Comparison of ENCODE assay signal across 23 cellular contexts in the genomic region with DNA sequence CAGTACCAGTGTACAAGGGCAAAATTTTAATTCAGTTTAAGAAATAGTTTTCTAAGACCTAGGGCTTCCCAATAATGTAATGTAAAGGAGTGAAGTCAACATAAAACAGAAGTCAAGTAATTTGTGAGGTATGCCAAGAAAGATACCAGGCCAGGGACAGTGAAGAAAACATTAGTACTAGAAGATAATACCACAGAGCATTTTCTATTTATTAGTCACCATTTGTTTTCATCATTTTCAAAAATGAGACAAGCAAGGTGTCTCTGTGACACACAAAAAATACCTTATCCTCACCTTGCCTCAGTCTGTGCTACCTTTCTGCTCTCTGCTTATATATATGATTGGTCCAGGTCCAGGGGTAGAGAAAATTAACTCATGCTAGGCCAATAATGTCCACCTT. TPM values are rescaled to one million over a fixed set of nuclear protein-coding genes. Genes with fewer than 3 reads are reported as not detected.
"Had no signal": no experiment of that assay in that cellular context is flagged by ENCODE, and none has a peak within 500 bp of the region (broad histone marks: within the 10 kb centered on the region; RNA-seq: fewer than 3 reads in every experiment).

No MANE protein-coding gene starts in this region.

- ATAC-seq: naive thymus-derived CD4-positive, alpha-beta T cell; T-helper 17 cell had no signal

- H3K36me3 ChIP-seq: cardiac muscle cell, heart right ventricle, sigmoid colon, spleen, upper lobe of left lung had no signal

- H3K9me3 ChIP-seq: heart right ventricle, sigmoid colon, spleen, upper lobe of left lung had no signal

- H3K27me3 ChIP-seq: cardiac muscle cell, heart right ventricle, sigmoid colon, spleen, upper lobe of left lung had no signal

- FAIRE-seq: keratinocyte had no signal

- H3K27ac ChIP-seq: cardiac muscle cell, heart right ventricle, sigmoid colon, spleen, upper lobe of left lung had no signal

- DNase-seq: activated CD4-positive, alpha-beta memory T cell treated with anti-CD3 and anti-CD28 coated beads for 36 hours; activated CD4-positive, alpha-beta T cell treated with anti-CD3 and anti-CD28 coated beads for 48 hours; activated effector memory CD4-positive, alpha-beta T cell treated with Interleukin-2 at 50 U/mL for 16 hours; activated naive CD4-positive, alpha-beta T cell treated with anti-CD3 and anti-CD28 coated beads for 36 hours; activated naive CD8-positive, alpha-beta T cell treated with anti-CD3 and anti-CD28 coated beads, Interleukin-2, amount 10 ng/mL, durations not matched to agents 7 days and 5 days; activated T-cell treated with anti-CD3 and anti-CD28 coated beads, Interleukin-2, amount 50 U/mL, for 48 hours; amygdala; cortex of kidney; endodermal cell; heart right ventricle; naive thymus-derived CD4-positive, alpha-beta T cell; occipital lobe; posterior cingulate gyrus; retina; sigmoid colon; spleen; stimulated activated CD4-positive, alpha-beta T cell treated with anti-CD3 and anti-CD28 coated beads, Interleukin-4, amount 100 ng/mL, for 24 hours; stimulated activated naive CD4-positive, alpha-beta T cell treated with Interleukin-2 at 50 U/mL for 16 hours; T-helper 17 cell; upper lobe of left lung had no signal

- H3K4me3 ChIP-seq: cardiac muscle cell, heart right ventricle, lung, sigmoid colon, spleen, upper lobe of left lung had no signal

RNA-seq across cellular contexts. Expression of gene VEGFC, which starts 46.8 kb away (rescaled TPM):
- total RNA-seq: activated CD4-positive, alpha-beta memory T cell treated with anti-CD3 and anti-CD28 coated beads for 36 hours; activated naive CD4-positive, alpha-beta T cell treated with anti-CD3 and anti-CD28 coated beads for 36 hours; activated naive CD8-positive, alpha-beta T cell treated with anti-CD3 and anti-CD28 coated beads, Interleukin-2, amount 10 ng/mL, durations not matched to agents 7 days and 5 days; naive thymus-derived CD4-positive, alpha-beta T cell had no signal
